11 cellular contexts compared by ENCODE assay signal in the genomic region with DNA sequence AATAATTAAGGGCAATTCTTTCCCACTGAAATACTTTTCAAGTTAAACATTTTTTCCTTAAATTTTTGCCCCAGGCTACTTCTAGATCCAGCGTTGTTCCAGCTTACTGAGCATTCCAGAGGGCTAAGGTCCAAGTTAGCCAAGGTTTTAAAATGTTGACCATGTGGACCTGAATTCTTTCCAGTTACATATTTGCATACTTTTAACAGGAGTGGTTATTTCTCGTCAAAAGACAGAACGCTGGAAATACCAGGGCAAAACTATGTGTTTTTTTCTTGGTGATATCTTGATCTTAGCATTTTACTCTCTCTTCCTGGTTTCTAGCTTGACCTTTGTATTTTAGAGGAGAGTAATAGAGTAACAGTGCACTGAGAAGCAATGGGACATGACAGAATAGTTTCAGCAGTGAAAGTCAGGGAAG. TPM values are rescaled to one million over a fixed set of nuclear protein-coding genes. Genes with fewer than 3 reads are reported as not detected.
DNase-seq lines count a peak whose midpoint lies in the region; ATAC-seq, FAIRE-seq and TF ChIP-seq lines count a peak whose summit lies in the region.
"Had no signal": no experiment of that assay in that cellular context is flagged by ENCODE, and none has a peak within 500 bp of the region (broad histone marks: within the 10 kb centered on the region; RNA-seq: fewer than 3 reads in every experiment).

No MANE protein-coding gene starts in this region.

- ATAC-seq in HepG2 (peak; percentile 90), upper lobe of left lung (ENCODE audit: low FRiP score in 2 of 2) (peak; percentile 58 to 70), HG03432 (IDR thresholded peaks at IDR 0.05; ENCODE audit: unreplicated experiment) (no peak)

- TF ChIP-seq EP300 in HepG2 (IDR thresholded peaks at IDR 0.05; ENCODE audit: low read depth in 2 of 2, low read length in 2 of 2) (no peak), HepG2 (CRISPR knock-in tag; IDR thresholded peaks at IDR 0.05; ENCODE audit: borderline replicate concordance) (no peak), upper lobe of left lung (IDR thresholded peaks at IDR 0.05) (peak in 1 of 4 donors; percentile 32)

- peak; percentile 98 for DNase-seq in HFFc6
- no peak for DNase-seq in mammary epithelial cell
- peak; percentile 73 for DNase-seq in HepG2 (ENCODE audit: low spot score)
- no peak for DNase-seq in upper lobe of left lung
- DNase-seq in SJCRH30, result no peak
- DNase-seq in NAMALWA (ENCODE audit: low spot score), result no peak
- DNase-seq in activated CD4-positive, alpha-beta memory T cell treated with anti-CD3 and anti-CD28 coated beads for 36 hours, result no peak
- DNase-seq: activated T-cell treated with anti-CD3 and anti-CD28 coated beads, Interleukin-2, amount 50 U/mL, for 48 hours; NCI-H2227 treated with DMSO at 0.1 percent for 48 hours; nephron progenitor cell had no signal

- H3K36me3 Mint-ChIP-seq in HFFc6 (ENCODE audit: low read depth), result no peaks in the 10 kb centered on the region
- H3K36me3 Mint-ChIP-seq in activated CD4-positive, alpha-beta memory T cell treated with anti-CD3 and anti-CD28 coated beads for 36 hours, result no peaks in the 10 kb centered on the region

- in situ Hi-C loops in mammary epithelial cell (cut with MboI; ENCODE audit: low sequenced_read_pairs in 2 of 2), result no loop called here
- in situ Hi-C loops in HepG2 (cut with HindIII; ENCODE audit: extremely low pct_ligation_motif_present, low pct_unique_long_range_greater_than_20kb), result no loop called here

- H3K4me2 ChIP-seq in mammary epithelial cell (ENCODE audit: insufficient read depth, low read depth, low read length) (peak overlapping the region; percentile 60), HepG2 (ENCODE audit: low read depth, low read length) (peak overlapping the region; percentile 52)

- intact Hi-C loops in mammary epithelial cell (cut with micrococcal nuclease) (no loop called here), HepG2 (cut with micrococcal nuclease; ENCODE audit: unreplicated experiment) (no loop called here)
- intact Hi-C loops in activated CD4-positive, alpha-beta memory T cell treated with anti-CD3 and anti-CD28 coated beads for 36 hours (cut with micrococcal nuclease), result no loop called here

- H3K27ac ChIP-seq in mammary epithelial cell (ENCODE audit: insufficient read depth, low read depth, low read length), result peak overlapping the region; percentile 27
- H3K27ac ChIP-seq in HepG2 (ENCODE audit: extremely low read length, insufficient read depth, low read length), result peak overlapping the region; percentile 34
- peak overlapping the region; percentile 40 to 69 (median 64) for H3K27ac ChIP-seq in upper lobe of left lung
- no peak overlapping the region for H3K27ac ChIP-seq in SJCRH30

- H3K36me3 ChIP-seq in mammary epithelial cell (ENCODE audit: insufficient read depth, low read length) (no peaks in the 10 kb centered on the region), HepG2 (replicated peaks in 1 of 2; ENCODE audit: control insufficient read depth in 1 of 2, insufficient read depth in 2 of 2, low read length in 2 of 2) (no peaks in the 10 kb centered on the region), upper lobe of left lung (no peaks in the 10 kb centered on the region), SJCRH30 (no peaks in the 10 kb centered on the region)

- TF ChIP-seq RAD21 in HepG2 (CRISPR knock-in tag; IDR thresholded peaks at IDR 0.05), result no peak

- no peaks in the 10 kb centered on the region for H3K9me3 Mint-ChIP-seq in HFFc6
- H3K9me3 Mint-ChIP-seq in activated CD4-positive, alpha-beta memory T cell treated with anti-CD3 and anti-CD28 coated beads for 36 hours, result no peaks in the 10 kb centered on the region
- H3K9me3 Mint-ChIP-seq: nephron progenitor cell had no signal

- no peak for TF ChIP-seq CTCF in HFFc6 (IDR thresholded peaks at IDR 0.05)
- no peak for TF ChIP-seq CTCF in mammary epithelial cell (conservative IDR thresholded peaks at IDR 0.05 in 1 of 2, IDR thresholded peaks at IDR 0.05 in 1 of 2; ENCODE audit: extremely low read depth in 1 of 2, insufficient read depth in 1 of 2, low read depth in 1 of 2, low read length in 2 of 2)
- no peak for TF ChIP-seq CTCF in HepG2 (CRISPR knock-in tag; IDR thresholded peaks at IDR 0.05)
- TF ChIP-seq CTCF in upper lobe of left lung (IDR thresholded peaks at IDR 0.05), result no peak

- H3K27me3 ChIP-seq in mammary epithelial cell (ENCODE audit: insufficient read depth, low read length) (no peaks in the 10 kb centered on the region), HepG2 (ENCODE audit: control insufficient read depth in 1 of 2, insufficient read depth in 2 of 2, low read length in 2 of 2) (no peaks in the 10 kb centered on the region; a peak in 1 of 5 replicates), upper lobe of left lung (no peaks in the 10 kb centered on the region), SJCRH30 (0 out of 2 replicates have a peak, but pooled peaks cover 3% of the 10 kb centered on the region)

- 3% methylated on average over 3 of the region's 3 CpGs for WGBS in mammary epithelial cell (ENCODE audit: low coverage, missing lambda C conversion rate)
- whole genome bisulfite sequencing in HepG2 (ENCODE audit: low lambda C conversion rate), result 1% methylated on average over 3 of the region's 3 CpGs
- WGBS in upper lobe of left lung, 2 donors, result 38 to 46% methylated on average over 3 of the region's 3 CpGs

- H3K79me2 ChIP-seq in mammary epithelial cell (ENCODE audit: insufficient read depth, low read length), result no peaks in the 10 kb centered on the region
- H3K79me2 ChIP-seq in HepG2 (ENCODE audit: insufficient read depth, low read length), result no peaks in the 10 kb centered on the region

- peak overlapping the region; percentile 51 for H3K4me3 Mint-ChIP-seq in HFFc6
- H3K4me3 Mint-ChIP-seq in activated CD4-positive, alpha-beta memory T cell treated with anti-CD3 and anti-CD28 coated beads for 36 hours, result no peak overlapping the region
- H3K4me3 Mint-ChIP-seq: nephron progenitor cell had no signal

- CTCF ChIA-PET in mammary epithelial cell (lab: Charles Lee; ENCODE audit: low non-redundant PET) (interaction anchor here (0.6 kb wide), 1 partner anchor 13 kb away, joined by 3 read pairs; no protein-coding TSS in a partner anchor), HepG2 (lab: Yijun Ruan, JAX; ENCODE audit: low intra/inter-chr PET ratio, low total read pairs) (no interaction called here)
- CTCF ChIA-PET in activated CD4-positive, alpha-beta memory T cell treated with anti-CD3 and anti-CD28 coated beads for 36 hours (lab: Charles Lee), result no interaction called here

- POLR2A ChIA-PET in HepG2 (lab: Yijun Ruan, JAX), result interaction anchor here (1.0 kb wide), 1 partner anchor 189 kb away, joined by 7 read pairs; the partner anchor contains the start of gene ZFAND5
- POLR2A ChIA-PET in activated CD4-positive, alpha-beta memory T cell treated with anti-CD3 and anti-CD28 coated beads for 36 hours (lab: Charles Lee), result no interaction called here

- peaks cover 2% of the 10 kb centered on the region; the same call in 1 of the 2 replicates for H3K27me3 Mint-ChIP-seq in HFFc6 (ENCODE audit: insufficient read depth)
- H3K27me3 Mint-ChIP-seq in activated CD4-positive, alpha-beta memory T cell treated with anti-CD3 and anti-CD28 coated beads for 36 hours, result no peaks in the 10 kb centered on the region

- peak overlapping the region; percentile 81 for H2AFZ ChIP-seq in mammary epithelial cell (ENCODE audit: low read depth, low read length)
- no peak overlapping the region for H2AFZ ChIP-seq in HepG2 (ENCODE audit: low read length)

- H3K27ac Mint-ChIP-seq in HFFc6, result peak overlapping the region; percentile 86
- no peak overlapping the region for H3K27ac Mint-ChIP-seq in activated CD4-positive, alpha-beta memory T cell treated with anti-CD3 and anti-CD28 coated beads for 36 hours
- H3K27ac Mint-ChIP-seq: nephron progenitor cell had no signal

- BruUV-seq in mammary epithelial cell (replicated peaks; lab: Mats Ljungman, UMichigan) (no TSS peak), HepG2 (replicated peaks; lab: Mats Ljungman, UMichigan) (no TSS peak)

- dilution Hi-C loops in mammary epithelial cell (cut with HindIII; ENCODE audit: low sequenced_read_pairs), result loop anchor here (10.0 kb wide), 1 partner anchor 169 kb away; no protein-coding TSS in a partner anchor

- FAIRE-seq in HepG2 (lab: Jason Lieb, UNC), result peak; percentile 80

- peaks cover 26% of the 10 kb centered on the region for H3K4me1 ChIP-seq in mammary epithelial cell (ENCODE audit: insufficient read depth, low read length)
- peaks cover 53% of the 10 kb centered on the region for H3K4me1 ChIP-seq in HepG2 (ENCODE audit: insufficient read depth, low read length)
- H3K4me1 ChIP-seq in upper lobe of left lung, result peaks cover 0 to 18% (median 15%) of the 10 kb centered on the region in 4 donors
- peaks cover 15% of the 10 kb centered on the region for H3K4me1 ChIP-seq in SJCRH30

- H3K9me3 ChIP-seq in mammary epithelial cell (replicated peaks; ENCODE audit: insufficient read depth, low read length), result no peaks in the 10 kb centered on the region
- no peaks in the 10 kb centered on the region for H3K9me3 ChIP-seq in HepG2 (ENCODE audit: low read length)
- no peaks in the 10 kb centered on the region for H3K9me3 ChIP-seq in upper lobe of left lung
- H3K9me3 ChIP-seq in SJCRH30 (replicated peaks), result no peaks in the 10 kb centered on the region

- H3K4me1 Mint-ChIP-seq in HFFc6 (ENCODE audit: low read depth), result peaks cover 72% of the 10 kb centered on the region
- peaks cover 16% of the 10 kb centered on the region for H3K4me1 Mint-ChIP-seq in activated CD4-positive, alpha-beta memory T cell treated with anti-CD3 and anti-CD28 coated beads for 36 hours (ENCODE audit: low read depth)

- H4K20me1 ChIP-seq in mammary epithelial cell (ENCODE audit: insufficient read depth, low read length) (no peaks in the 10 kb centered on the region), HepG2 (ENCODE audit: insufficient read depth, low read length) (no peaks in the 10 kb centered on the region)

- H3K4me3 ChIP-seq in mammary epithelial cell (replicated peaks in 1 of 3; ENCODE audit: insufficient read depth in 1 of 3, low read depth in 2 of 3, low read length in 3 of 3) (no peak overlapping the region), HepG2 (replicated peaks in 1 of 3; ENCODE audit: insufficient read depth in 1 of 3, low read depth in 2 of 3, low read length in 3 of 3) (peak overlapping the region in 2 of 3 experiments; percentile 23 to 28; a peak in 2 of 6 replicates), upper lobe of left lung (no peak overlapping the region), SJCRH30 (no peak overlapping the region)

- H3K9ac ChIP-seq in mammary epithelial cell (ENCODE audit: insufficient read depth, low read length) (no peak overlapping the region), HepG2 (ENCODE audit: insufficient read depth, low read depth, low read length) (no peak overlapping the region)

- no peak for TF ChIP-seq POLR2A in HepG2 (IDR thresholded peaks at IDR 0.05; ENCODE audit: insufficient read depth in 1 of 2, low read depth in 2 of 2, low read length in 2 of 2)
- TF ChIP-seq POLR2A in upper lobe of left lung (IDR thresholded peaks at IDR 0.05), result no peak

RNA-seq across cellular contexts. Expression of gene TMC1, which starts 32.8 kb away (rescaled TPM):
- 1 to 10 TPM in 2 of 6 experiments, under 1 TPM in 4; 0.09 to 1.1 (median 0.65) TPM for total RNA-seq in HFFc6 (2021; fragmentation: NEBNext Ultra II Directional; extraction: Animal tissue kit (Norgen Biotek cat#: 25700))
- not detected for total RNA-seq in mammary epithelial cell
- polyA plus RNA-seq in mammary epithelial cell, result 0.06 TPM
- polyA minus RNA-seq in mammary epithelial cell, result not detected
- total RNA-seq in HepG2 (2016; rRNA removed; fragmentation: Illumina TruSeq; extraction: Trizol), result 0.02 TPM in 1 of 2 replicates, not detected in the other
- total RNA-seq in HepG2 (2016; cell fraction: cytosol; rRNA removed; fragmentation: Illumina TruSeq; extraction: Trizol; ENCODE audit: low read depth), result not detected in 2 replicates
- total RNA-seq in HepG2 (2016; cell fraction: insoluble cytoplasmic fraction; rRNA removed; fragmentation: Illumina TruSeq; extraction: Trizol), result 0.04 TPM in 1 of 2 replicates, not detected in the other
- not detected in 2 replicates for total RNA-seq in HepG2 (2016; cell fraction: membrane; rRNA removed; fragmentation: Illumina TruSeq; extraction: Trizol)
- 0.09 TPM in 1 of 2 replicates, not detected in the other for total RNA-seq in HepG2 (2016; cell fraction: nucleus; rRNA removed; fragmentation: Illumina TruSeq; extraction: Trizol)
- polyA plus RNA-seq in HepG2 (2011; rRNA removed), result 0.03 TPM in 1 of 2 replicates, not detected in the other
- polyA plus RNA-seq in HepG2 (2011; cell fraction: cytosol; rRNA removed), result not detected in 2 replicates
- not detected in 2 replicates for polyA plus RNA-seq in HepG2 (2011; cell fraction: nucleus; rRNA removed)
- not detected in 2 replicates for polyA plus RNA-seq in HepG2 (2012)
- polyA plus RNA-seq in HepG2 (2016; cell fraction: cytosol; fragmentation: Illumina TruSeq; extraction: Trizol; ENCODE audit: low read depth), result not detected in 2 replicates
- polyA plus RNA-seq in HepG2 (2016; cell fraction: insoluble cytoplasmic fraction; fragmentation: Illumina TruSeq; extraction: Trizol; ENCODE audit: low read depth), result not detected in 2 replicates
- 0.03 TPM in 1 of 2 replicates, not detected in the other for polyA plus RNA-seq in HepG2 (2016; cell fraction: membrane; fragmentation: Illumina TruSeq; extraction: Trizol; ENCODE audit: low read depth)
- not detected in 2 replicates for polyA plus RNA-seq in HepG2 (2016; cell fraction: nucleus; fragmentation: Illumina TruSeq; extraction: Trizol; ENCODE audit: insufficient read depth, low read depth)
- polyA minus RNA-seq in HepG2 (2011; rRNA and poly(A)+ RNA removed; ENCODE audit: low replicate concordance), result not detected in 2 replicates
- not detected in 2 replicates for polyA minus RNA-seq in HepG2 (2011; cell fraction: cytosol; rRNA and poly(A)+ RNA removed)
- not detected in 2 replicates for polyA minus RNA-seq in HepG2 (2011; cell fraction: nucleus; rRNA and poly(A)+ RNA removed)
- total RNA-seq in upper lobe of left lung, result under 1 TPM in 1 of 6 donors, not detected in 5; 0.67 TPM
- total RNA-seq in SJCRH30 (2014; rRNA removed; shearing (Covaris generic)), result not detected in 2 replicates
- not detected for total RNA-seq in activated CD4-positive, alpha-beta memory T cell treated with anti-CD3 and anti-CD28 coated beads for 36 hours

Comparison
In these comparisons a context has a peak if more than half of its experiments do, and no peak if none do; other contexts are left out.
1. DNase-seq: peak in HFFc6 (single experiment) and HepG2 (single experiment); none in mammary epithelial cell (single experiment), upper lobe of left lung (0 of 2), SJCRH30 (0 of 2), NAMALWA (single experiment) and activated CD4-positive, alpha-beta memory T cell treated with anti-CD3 and anti-CD28 coated beads for 36 hours (single experiment).
2. H3K4me3 ChIP-seq: peak in HepG2 (2 of 3); none in mammary epithelial cell (0 of 3), upper lobe of left lung (0 of 4) and SJCRH30 (single experiment).